Comparison of ENCODE assay signal across 1 cellular context in genomic region chr20:3653921-3654320, GRCh38.
TF ChIP-seq lines count a peak whose summit lies in the region.

No MANE protein-coding gene starts in this region.

TF ChIP-seq in HepG2, 621 proteins besides CTCF, POLR2A, EP300 and RAD21:
- TF ChIP-seq TOPORS (CRISPR knock-in tag; IDR thresholded peaks at IDR 0.05) = 0 out of 2 replicates have a peak, but pooled peaks have one; percentile 39
- no peak for TF ChIP-seq TRIM22 (IDR thresholded peaks at IDR 0.05)
- 0 out of 2 replicates have a peak, but pooled peaks have one; percentile 30 for TF ChIP-seq ZNF746 (CRISPR knock-in tag; IDR thresholded peaks at IDR 0.05)
- TF ChIP-seq TEAD3 (CRISPR knock-in tag; optimal IDR thresholded peaks at IDR 0.05; ENCODE audit: borderline replicate concordance) = peak; percentile 28
TF ChIP-seq in HepG2: peak in this region for 3.
